ENCODE assay signal across 8 cellular contexts in the genomic region with DNA sequence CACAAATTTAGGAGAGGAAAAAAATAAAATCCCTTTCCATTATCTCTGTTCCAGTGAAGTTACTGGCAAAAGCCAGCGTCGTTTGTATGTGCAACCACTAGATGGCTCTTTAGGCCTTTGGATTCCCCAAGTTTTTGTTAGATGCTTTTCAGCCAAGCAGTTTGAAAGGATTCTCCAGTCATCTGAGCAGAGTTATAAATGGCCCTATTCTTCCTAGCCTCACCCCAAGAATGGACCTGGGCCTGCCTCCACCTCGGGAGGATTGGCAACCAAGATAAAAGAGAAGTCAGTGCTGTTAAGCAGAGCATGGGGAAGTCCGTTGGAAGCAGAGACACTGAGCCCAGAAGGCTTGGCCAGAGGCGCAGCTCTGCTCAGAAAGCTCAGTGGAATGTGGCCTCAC. TPM values are rescaled to one million over a fixed set of nuclear protein-coding genes. Genes with fewer than 3 reads are reported as not detected.
A peak's percentile ranks its signal among the peaks of the same experiment; 100 is the strongest.
DNase-seq lines count a peak whose midpoint lies in the region; ATAC-seq and TF ChIP-seq lines count a peak whose summit lies in the region.

No MANE protein-coding gene starts in this region.

- POLR2A ChIA-PET in GM10248 (lab: Yijun Ruan, JAX), result no interaction called here

- peak; percentile 68 for ATAC-seq in HG03342 (IDR thresholded peaks at IDR 0.05; ENCODE audit: unreplicated experiment)
- ATAC-seq in left colon, result peak; percentile 61

- peaks cover 8% of the 10 kb centered on the region for H3K27me3 ChIP-seq in ACC112 (ENCODE audit: insufficient read depth, low read length)
- no peaks in the 10 kb centered on the region for H3K27me3 ChIP-seq in tibial artery

- H3K27ac ChIP-seq in ACC112 (ENCODE audit: low read depth, low read length) (no peak overlapping the region), caudate nucleus (ENCODE audit: low read depth, low read length) (peak overlapping the region; percentile 90), tibial artery (no peak overlapping the region)

- H3K4me3 ChIP-seq in ACC112 (ENCODE audit: low read depth, low read length) (no peak overlapping the region), tibial artery (no peak overlapping the region)

- DNase-seq in GM10248 (ENCODE audit: extremely low spot score), result peak; percentile 47
- DNase-seq in NOMO-1 treated with dmso at 0.1 percent for 144 hours (lab: John Stamatoyannopoulos, UW; ENCODE audit: unreplicated experiment), result peak; percentile 11
- DNase-seq in caudate nucleus (lab: John Stamatoyannopoulos, UW), result peak in 49 of 61 donors; percentile 10 to 86 (median 62)
- peak in 1 of 2 donors; percentile 16 for DNase-seq in left colon
- DNase-seq in tibial artery, result no peak
- DNase-seq in HK-2 (ENCODE audit: unreplicated experiment), result no peak

- no peaks in the 10 kb centered on the region for H3K79me2 ChIP-seq in ACC112 (ENCODE audit: control insufficient read depth, insufficient read depth, low read length, unreplicated experiment)

- H2AFZ ChIP-seq in ACC112 (ENCODE audit: low read length, unreplicated experiment), result peak overlapping the region; percentile 53

- TF ChIP-seq CTCF in GM10248 (IDR thresholded peaks at IDR 0.05; ENCODE audit: control extremely low read depth, extremely low read depth, low read depth, missing control alignments) (peak; percentile 58), tibial artery (IDR thresholded peaks at IDR 0.05) (peak; percentile 67 to 82)

- peaks cover 6% of the 10 kb centered on the region for H3K4me1 ChIP-seq in ACC112 (ENCODE audit: control insufficient read depth, insufficient read depth, low read length, unreplicated experiment)
- peaks cover 0 to 36% (median 10%) of the 10 kb centered on the region in 4 donors for H3K4me1 ChIP-seq in tibial artery

- intact Hi-C loops in left colon (cut with DNase I, micrococcal nuclease), result loop anchor here in 1 of 2 donors (10.0 kb wide), 1 partner anchor 146 kb away; no protein-coding TSS in a partner anchor
- intact Hi-C loops in tibial artery (cut with DNase I; ENCODE audit: low total_unique reads), result loop anchor here (2.0 to 10.0 kb wide), 2 partner anchors 146 to 526 kb away; no protein-coding TSS in a partner anchor

- no peaks in the 10 kb centered on the region for H3K36me3 ChIP-seq in ACC112 (ENCODE audit: insufficient read depth, low read length)
- no peaks in the 10 kb centered on the region for H3K36me3 ChIP-seq in tibial artery

- H3K9me3 ChIP-seq in tibial artery, result no peaks in the 10 kb centered on the region

- CTCF ChIA-PET in GM10248 (lab: Yijun Ruan, JAX), result interaction anchor here (0.7 to 5.8 kb wide), 20 partner anchors 14 to 1102 kb away, joined by 3 to 26 read pairs (median 4); a partner anchor contains a TSS

RNA-seq across cellular contexts. Expression of a gene that starts 15.4 kb away (rescaled TPM):
- under 1 TPM; 0.27 to 0.61 TPM for total RNA-seq in left colon

Comparison
In these comparisons a context has a peak if more than half of its experiments do, and no peak if none do; other contexts are left out.
1. DNase-seq: peak in GM10248 (single experiment), NOMO-1 treated with dmso at 0.1 percent for 144 hours (single experiment) and caudate nucleus (49 of 61); none in tibial artery (0 of 2) and HK-2 (single experiment).